Comparison of ENCODE assay signal across 8 cellular contexts in genomic region chrX:50579955-50580354, GRCh38.
DNase-seq lines count a peak whose midpoint lies in the region; ATAC-seq and TF ChIP-seq lines count a peak whose summit lies in the region.

No MANE protein-coding gene starts in this region.

- no peak overlapping the region for H3K4me3 Mint-ChIP-seq in HFFc6
- no peak overlapping the region for H3K4me3 Mint-ChIP-seq in activated naive CD4-positive, alpha-beta T cell treated with anti-CD3 and anti-CD28 coated beads for 36 hours

- H3K9me3 ChIP-seq in heart left ventricle, result peaks cover 0 to 8% (median 0%) of the 10 kb centered on the region in 12 donors
- H3K9me3 ChIP-seq in hepatocyte (ENCODE audit: low read depth), result no peaks in the 10 kb centered on the region

- CTCF ChIA-PET in activated naive CD4-positive, alpha-beta T cell treated with anti-CD3 and anti-CD28 coated beads for 36 hours (lab: Charles Lee), result interaction anchor here (1.0 to 1.4 kb wide), 5 partner anchors 24 to 658 kb away, joined by 3 to 4 read pairs (median 3); partner anchors contain the start of gene CLCN5

- H3K4me3 ChIP-seq in heart left ventricle, result no peak overlapping the region
- no peak overlapping the region for H3K4me3 ChIP-seq in hepatocyte

- H3K4me1 ChIP-seq in heart left ventricle (no peaks in the 10 kb centered on the region), hepatocyte (ENCODE audit: insufficient read depth) (no peaks in the 10 kb centered on the region)

- H2AFZ ChIP-seq in hepatocyte, result no peak overlapping the region

- H3K36me3 ChIP-seq in heart left ventricle, result no peaks in the 10 kb centered on the region
- no peaks in the 10 kb centered on the region for H3K36me3 ChIP-seq in hepatocyte (replicated peaks; ENCODE audit: insufficient read depth, low read depth)

- intact Hi-C loops in heart left ventricle (cut with DNase I), result loop anchor here in 9 of 10 donors (2.0 to 10.0 kb wide), 10 partner anchors 105 to 668 kb away; no protein-coding TSS in a partner anchor
- intact Hi-C loops in cardiac septum (cut with DNase I), result no loop called here
- intact Hi-C loops in activated naive CD4-positive, alpha-beta T cell treated with anti-CD3 and anti-CD28 coated beads for 36 hours (cut with micrococcal nuclease), result loop anchor here (1.0 kb wide), 2 partner anchors 480 to 665 kb away; no protein-coding TSS in a partner anchor

- TF ChIP-seq CTCF in heart left ventricle (IDR thresholded peaks at IDR 0.05) (peak; percentile 32 to 58 (median 53)), HFFc6 (IDR thresholded peaks at IDR 0.05) (peak; percentile 71), hepatocyte (IDR thresholded peaks at IDR 0.05; ENCODE audit: poor library complexity) (peak; percentile 54)

- H3K27me3 ChIP-seq in heart left ventricle (no peaks in the 10 kb centered on the region), hepatocyte (no peaks in the 10 kb centered on the region)

- H3K27me3 Mint-ChIP-seq in HFFc6 (ENCODE audit: insufficient read depth), result no peaks in the 10 kb centered on the region
- peaks cover 2% of the 10 kb centered on the region for H3K27me3 Mint-ChIP-seq in activated naive CD4-positive, alpha-beta T cell treated with anti-CD3 and anti-CD28 coated beads for 36 hours (ENCODE audit: low read depth)

- DNase-seq in heart left ventricle, result peak in 3 of 5 donors; percentile 13 to 29 (median 17)
- no peak for DNase-seq in cardiac septum (ENCODE audit: low spot score)
- DNase-seq in HFFc6, result peak; percentile 38
- peak; percentile 13 for DNase-seq in NCI-H524 treated with DMSO at 0.1 percent for 48 hours (lab: John Stamatoyannopoulos, UW)
- peak; percentile 46 for DNase-seq in activated naive CD4-positive, alpha-beta T cell treated with anti-CD3 and anti-CD28 coated beads for 36 hours
- peak; percentile 68 for DNase-seq in hepatocyte (ENCODE audit: low spot score)
- DNase-seq in stimulated activated CD4-positive, alpha-beta T cell treated with anti-CD3 and anti-CD28 coated beads, Interleukin-15, amount 100 ng/mL, for 24 hours, result peak; percentile 22
- no peak for DNase-seq in cerebellar nuclear complex (lab: John Stamatoyannopoulos, UW)

- no peaks in the 10 kb centered on the region for H3K9me2 ChIP-seq in hepatocyte (replicated peaks; ENCODE audit: insufficient read depth)

- no peaks in the 10 kb centered on the region for H4K20me1 ChIP-seq in hepatocyte (ENCODE audit: insufficient read depth, poor library complexity, severe bottlenecking)

- H3K36me3 Mint-ChIP-seq in HFFc6 (ENCODE audit: low read depth), result no peaks in the 10 kb centered on the region
- H3K36me3 Mint-ChIP-seq in activated naive CD4-positive, alpha-beta T cell treated with anti-CD3 and anti-CD28 coated beads for 36 hours (ENCODE audit: low read depth), result no peaks in the 10 kb centered on the region

- H3K27ac ChIP-seq in heart left ventricle, result no peak overlapping the region
- no peak overlapping the region for H3K27ac ChIP-seq in hepatocyte

- TF ChIP-seq POLR2A in heart left ventricle (IDR thresholded peaks at IDR 0.05), result no peak

- no peak overlapping the region for H3K27ac Mint-ChIP-seq in HFFc6
- H3K27ac Mint-ChIP-seq in activated naive CD4-positive, alpha-beta T cell treated with anti-CD3 and anti-CD28 coated beads for 36 hours, result no peak overlapping the region

- ATAC-seq in heart left ventricle, result peak in 2 of 4 donors; percentile 71 to 72

- WGBS in heart left ventricle, 4 donors, result 2 to 10% (median 9%) methylated on average over 2 of the region's 2 CpGs
- WGBS in hepatocyte (ENCODE audit: low lambda C conversion rate, missing lambda C conversion rate), result 14% methylated on average over 2 of the region's 2 CpGs

- no peaks in the 10 kb centered on the region for H3K4me1 Mint-ChIP-seq in HFFc6 (ENCODE audit: low read depth)
- no peaks in the 10 kb centered on the region for H3K4me1 Mint-ChIP-seq in activated naive CD4-positive, alpha-beta T cell treated with anti-CD3 and anti-CD28 coated beads for 36 hours (ENCODE audit: low read depth)

- H3K9me3 Mint-ChIP-seq in HFFc6, result no peaks in the 10 kb centered on the region
- no peaks in the 10 kb centered on the region for H3K9me3 Mint-ChIP-seq in activated naive CD4-positive, alpha-beta T cell treated with anti-CD3 and anti-CD28 coated beads for 36 hours

- no peaks in the 10 kb centered on the region for H3K79me2 ChIP-seq in hepatocyte

- no peak overlapping the region for H3K4me2 ChIP-seq in hepatocyte

Comparison
In these comparisons a context has a peak if more than half of its experiments do, and no peak if none do; other contexts are left out.
1. DNase-seq: peak in heart left ventricle (3 of 5), HFFc6 (single experiment), NCI-H524 treated with DMSO at 0.1 percent for 48 hours (single experiment), activated naive CD4-positive, alpha-beta T cell treated with anti-CD3 and anti-CD28 coated beads for 36 hours (single experiment), hepatocyte (single experiment) and stimulated activated CD4-positive, alpha-beta T cell treated with anti-CD3 and anti-CD28 coated beads, Interleukin-15, amount 100 ng/mL, for 24 hours (single experiment); none in cardiac septum (single experiment) and cerebellar nuclear complex (0 of 2).
2. Peak in every context shown above with its lines, with median percentiles within 50 percentile points of each other: CTCF ChIP-seq.